8 cellular contexts compared by ENCODE assay signal in genomic region chr20:63457737-63458136, GRCh38. TPM values are rescaled to one million over a fixed set of nuclear protein-coding genes. Genes with fewer than 3 reads are reported as not detected.
DNase-seq lines count a peak whose midpoint lies in the region; ATAC-seq, FAIRE-seq and TF ChIP-seq lines count a peak whose summit lies in the region.

No MANE protein-coding gene starts in this region.

- no peak for FAIRE-seq in H54 (lab: Jason Lieb, UNC)

- no peaks in the 10 kb centered on the region for H3K4me1 Mint-ChIP-seq in immature natural killer cell

- in situ Hi-C loops in ACHN (cut with HindIII; ENCODE audit: low pct_ligation_motif_present, low pct_unique_long_range_greater_than_20kb, low sequenced_read_pairs): no loop called here

- no peak overlapping the region for H3K4me3 Mint-ChIP-seq in immature natural killer cell

- ATAC-seq in omental fat pad (ENCODE audit: low FRiP score) (no peak), GM18867 (IDR thresholded peaks at IDR 0.05; ENCODE audit: unreplicated experiment) (no peak)

- no peak for TF ChIP-seq POLR2A in H54 (IDR thresholded peaks at IDR 0.05; ENCODE audit: low read depth, low read length)

- H3K36me3 Mint-ChIP-seq in immature natural killer cell: no peaks in the 10 kb centered on the region

- no peak overlapping the region for H3K27ac Mint-ChIP-seq in immature natural killer cell

- peaks cover 0 to 6% (median 5%) of the 10 kb centered on the region in 3 donors for H3K27me3 Mint-ChIP-seq in immature natural killer cell (ENCODE audit: low read depth in 3 of 3)

- peaks cover 0 to 2% (median 0%) of the 10 kb centered on the region in 6 donors for H3K9me3 Mint-ChIP-seq in immature natural killer cell

- DNase-seq in ACHN (peak; percentile 73), H54 (ENCODE audit: insufficient read length, low spot score) (peak; percentile 99), RPMI7951 (ENCODE audit: low read depth) (peak; percentile 62), glomerular visceral epithelial cell (ENCODE audit: extremely low spot score) (peak; percentile 59), T1000 (lab: John Stamatoyannopoulos, UW) (no peak), immature natural killer cell (no peak), omental fat pad (ENCODE audit: low spot score) (no peak)

- TF ChIP-seq CTCF in omental fat pad (IDR thresholded peaks at IDR 0.05): no peak

RNA-seq across cellular contexts. Expression of gene KCNQ2, which starts 14.7 kb away (rescaled TPM):
- total RNA-seq in RPMI7951 (2014; rRNA removed; shearing (Covaris generic)): 0.10 and 2.5 TPM in 2 replicates
- under 1 TPM in 1 of 3 donors, not detected in 2; 0.73 TPM for polyA plus RNA-seq in immature natural killer cell
- total RNA-seq in omental fat pad: not detected

RNA-seq across cellular contexts. Expression of gene EEF1A2, which starts 41.1 kb away (rescaled TPM):
- 14.1 and 17.6 TPM in 2 replicates for total RNA-seq in RPMI7951 (2014; rRNA removed; shearing (Covaris generic))
- polyA plus RNA-seq in immature natural killer cell: not detected
- 1 to 10 TPM in 3 of 4 donors, not detected in 1; 2.1 to 4.7 (median 2.8) TPM for total RNA-seq in omental fat pad

Comparison
In these comparisons a context has a peak if more than half of its experiments do, and no peak if none do; other contexts are left out.
1. DNase-seq: peak in ACHN (single experiment), H54 (single experiment), RPMI7951 (single experiment) and glomerular visceral epithelial cell (single experiment); none in T1000 (single experiment), immature natural killer cell (0 of 3) and omental fat pad (single experiment).